ENCODE assay signal across 8 cellular contexts in the genomic region with DNA sequence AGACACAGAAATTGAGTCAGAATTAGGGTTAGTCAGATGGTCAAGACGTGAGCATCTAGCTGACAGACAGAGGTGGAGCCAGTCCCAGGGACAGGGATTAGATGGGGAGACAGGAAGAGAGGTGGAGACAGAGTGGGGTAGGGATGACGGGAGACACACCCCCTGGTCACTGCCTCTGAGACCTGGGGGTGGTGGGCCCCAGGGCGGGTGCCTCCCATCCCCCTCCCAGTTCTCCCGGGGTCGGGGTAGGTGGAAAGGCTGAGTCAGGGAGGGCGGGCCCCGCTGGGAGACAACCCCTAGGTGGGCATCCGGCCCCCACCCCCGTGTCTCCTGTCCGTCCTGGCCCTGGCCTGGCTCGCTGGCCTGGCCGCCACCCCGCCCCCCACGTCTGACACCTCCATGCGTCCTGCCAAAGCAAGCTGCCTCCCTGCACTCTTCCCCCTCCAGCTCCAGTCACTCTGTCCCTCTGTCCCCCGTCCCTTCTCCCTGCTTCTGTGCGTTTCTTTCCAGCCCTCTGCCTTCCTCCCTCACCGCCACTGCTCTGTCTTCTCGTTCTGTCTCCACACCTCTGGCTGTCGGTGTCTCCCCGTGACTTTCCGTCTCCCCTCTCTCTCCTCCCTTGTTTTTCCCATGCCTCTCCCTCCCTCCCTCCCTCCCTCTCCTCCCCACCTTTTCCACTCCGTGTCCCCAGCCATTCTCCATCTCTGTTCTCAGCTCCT. TPM values are rescaled to one million over a fixed set of nuclear protein-coding genes. Genes with fewer than 3 reads are reported as not detected.
DNase-seq lines count a peak whose midpoint lies in the region; ATAC-seq and TF ChIP-seq lines count a peak whose summit lies in the region.

No MANE protein-coding gene starts in this region.

- H3K79me2 ChIP-seq in KMS-11 (ENCODE audit: insufficient read depth, low read depth) = peaks cover 11% of the 10 kb centered on the region

- no peak overlapping the region for H3K4me2 ChIP-seq in KMS-11

- no peak overlapping the region for H2AFZ ChIP-seq in KMS-11 (ENCODE audit: low read depth)

- no peaks in the 10 kb centered on the region for H3K27me3 Mint-ChIP-seq in CD4-positive, CD25-positive, alpha-beta regulatory T cell
- H3K27me3 Mint-ChIP-seq in stimulated activated memory B cell treated with anti-CD40 and anti-IgM and Interleukin-4, amounts not matched to agents 10 μg/mL and 1 μg/mL and 100 μg/mL, for 72 hours = no peaks in the 10 kb centered on the region

- no peaks in the 10 kb centered on the region for H3K9me3 Mint-ChIP-seq in CD4-positive, CD25-positive, alpha-beta regulatory T cell
- no peaks in the 10 kb centered on the region for H3K9me3 Mint-ChIP-seq in stimulated activated memory B cell treated with anti-CD40 and anti-IgM and Interleukin-4, amounts not matched to agents 10 μg/mL and 1 μg/mL and 100 μg/mL, for 72 hours

- WGBS in body of pancreas, 2 donors = 3 to 8% methylated on average over 19 to 23 of the region's 23 CpGs

- TF ChIP-seq CTCF in KMS-11 (conservative IDR thresholded peaks at IDR 0.05; ENCODE audit: low read depth, low read length) = no peak
- TF ChIP-seq CTCF in body of pancreas (IDR thresholded peaks at IDR 0.05) = no peak

- peak in 2 of 3 donors; percentile 16 for TF ChIP-seq POLR2A in body of pancreas (IDR thresholded peaks at IDR 0.05)

- no peak overlapping the region for H3K4me3 ChIP-seq in CD4-positive, CD25-positive, alpha-beta regulatory T cell (ENCODE audit: low read depth, low read length)
- no peak overlapping the region for H3K4me3 ChIP-seq in KMS-11 (IDR thresholded peaks at IDR 0.05; ENCODE audit: insufficient read depth, low read depth, low read length)
- H3K4me3 ChIP-seq in body of pancreas = no peak overlapping the region

- intact Hi-C loops in body of pancreas (cut with DNase I) = loop anchor here (10.0 kb wide), 1 partner anchor 110 kb away; a partner anchor contains a TSS

- H3K9ac ChIP-seq in KMS-11 = no peak overlapping the region

- DNase-seq in CD4-positive, CD25-positive, alpha-beta regulatory T cell = no peak
- DNase-seq in body of pancreas (peak; percentile 54 to 62 (median 62)), iris pigment epithelial cell (ENCODE audit: low read depth) (peak; percentile 87), COLO829 (ENCODE audit: low spot score) (no peak), putamen (ENCODE audit: low spot score) (no peak), NCI-H748 (lab: John Stamatoyannopoulos, UW; ENCODE audit: unreplicated experiment) (no peak)

- no peaks in the 10 kb centered on the region for H3K9me3 ChIP-seq in CD4-positive, CD25-positive, alpha-beta regulatory T cell (ENCODE audit: control insufficient read depth in 2 of 2, low read length in 2 of 2)
- H3K9me3 ChIP-seq in body of pancreas = no peaks in the 10 kb centered on the region

- H3K27ac ChIP-seq in CD4-positive, CD25-positive, alpha-beta regulatory T cell (ENCODE audit: insufficient read depth, low read length, poor library complexity, severe bottlenecking) = peak overlapping the region; percentile 85
- peak overlapping the region; percentile 5; the same call in 1 of the 2 replicates for H3K27ac ChIP-seq in KMS-11
- peak overlapping the region in 3 of 4 donors; percentile 44 to 65 (median 62) for H3K27ac ChIP-seq in body of pancreas

- H3K36me3 Mint-ChIP-seq in CD4-positive, CD25-positive, alpha-beta regulatory T cell = peaks cover 9% of the 10 kb centered on the region
- peaks cover 25% of the 10 kb centered on the region for H3K36me3 Mint-ChIP-seq in stimulated activated memory B cell treated with anti-CD40 and anti-IgM and Interleukin-4, amounts not matched to agents 10 μg/mL and 1 μg/mL and 100 μg/mL, for 72 hours

- peaks cover 40% of the 10 kb centered on the region for H3K4me1 ChIP-seq in CD4-positive, CD25-positive, alpha-beta regulatory T cell (ENCODE audit: control insufficient read depth, insufficient read depth, low read length, poor library complexity, severe bottlenecking)
- H3K4me1 ChIP-seq in KMS-11 (ENCODE audit: low read depth, poor library complexity, severe bottlenecking) (peaks cover 41% of the 10 kb centered on the region), body of pancreas (peaks cover 46% of the 10 kb centered on the region)

- no peaks in the 10 kb centered on the region for H3K27me3 ChIP-seq in CD4-positive, CD25-positive, alpha-beta regulatory T cell (ENCODE audit: control insufficient read depth, insufficient read depth, low read length)
- no peaks in the 10 kb centered on the region for H3K27me3 ChIP-seq in KMS-11 (ENCODE audit: insufficient read depth, low read depth)
- H3K27me3 ChIP-seq in body of pancreas = no peaks in the 10 kb centered on the region

- H4K20me1 ChIP-seq in KMS-11 (ENCODE audit: insufficient read depth) = no peaks in the 10 kb centered on the region

- peaks cover 14 to 51% (median 38%) of the 10 kb centered on the region in 4 donors for H3K4me1 Mint-ChIP-seq in CD4-positive, CD25-positive, alpha-beta regulatory T cell
- H3K4me1 Mint-ChIP-seq in stimulated activated memory B cell treated with anti-CD40 and anti-IgM and Interleukin-4, amounts not matched to agents 10 μg/mL and 1 μg/mL and 100 μg/mL, for 72 hours = peaks cover 79% of the 10 kb centered on the region

- peak overlapping the region in 3 of 4 donors; percentile 38 to 66 (median 63) for H3K4me3 Mint-ChIP-seq in CD4-positive, CD25-positive, alpha-beta regulatory T cell
- peak overlapping the region; percentile 35 for H3K4me3 Mint-ChIP-seq in stimulated activated memory B cell treated with anti-CD40 and anti-IgM and Interleukin-4, amounts not matched to agents 10 μg/mL and 1 μg/mL and 100 μg/mL, for 72 hours

- H3K27ac Mint-ChIP-seq in CD4-positive, CD25-positive, alpha-beta regulatory T cell = peak overlapping the region; percentile 79 to 91 (median 84)
- H3K27ac Mint-ChIP-seq in stimulated activated memory B cell treated with anti-CD40 and anti-IgM and Interleukin-4, amounts not matched to agents 10 μg/mL and 1 μg/mL and 100 μg/mL, for 72 hours = peak overlapping the region; percentile 80

- ATAC-seq in CD4-positive, CD25-positive, alpha-beta regulatory T cell (ENCODE audit: low read depth in 2 of 2) = no peak
- no peak for ATAC-seq in body of pancreas
- ATAC-seq in stimulated activated memory B cell treated with anti-CD40 and anti-IgM and Interleukin-4, amounts not matched to agents 10 μg/mL and 1 μg/mL and 100 μg/mL, for 72 hours = no peak

- H3K36me3 ChIP-seq in CD4-positive, CD25-positive, alpha-beta regulatory T cell (ENCODE audit: control insufficient read depth, insufficient read depth, low read length) = peaks cover 33% of the 10 kb centered on the region
- H3K36me3 ChIP-seq in KMS-11 (ENCODE audit: insufficient read depth) (no peaks in the 10 kb centered on the region; the same call in 1 of the 2 replicates), body of pancreas (replicated peaks in 1 of 2; ENCODE audit: insufficient read depth in 1 of 2, low read depth in 2 of 2) (peaks cover 0 to 2% of the 10 kb centered on the region in 2 donors)

RNA-seq across cellular contexts. Expression of a gene that starts 15.1 kb away (rescaled TPM):
- total RNA-seq in CD4-positive, CD25-positive, alpha-beta regulatory T cell = 43.7 TPM
- 10 to 100 TPM; 17.7 to 21.8 (median 19.6) TPM for polyA plus RNA-seq in CD4-positive, CD25-positive, alpha-beta regulatory T cell
- total RNA-seq in body of pancreas = 10 to 100 TPM; 10.6 to 11.2 TPM

RNA-seq across cellular contexts. Expression of a gene that starts 28.6 kb away (rescaled TPM):
- total RNA-seq in CD4-positive, CD25-positive, alpha-beta regulatory T cell = 414 TPM
- 10 to 100 TPM; 31.6 to 51.8 (median 46.9) TPM for polyA plus RNA-seq in CD4-positive, CD25-positive, alpha-beta regulatory T cell
- total RNA-seq in body of pancreas = 10 to 100 TPM in 1 of 2 donors, 1 to 10 TPM in 1; 7.8 to 17.1 TPM

RNA-seq across cellular contexts. Expression of a gene that starts 38.9 kb away (rescaled TPM):
- 22.3 TPM for total RNA-seq in CD4-positive, CD25-positive, alpha-beta regulatory T cell
- 10 to 100 TPM; 23.9 to 28.4 (median 24.3) TPM for polyA plus RNA-seq in CD4-positive, CD25-positive, alpha-beta regulatory T cell
- total RNA-seq in body of pancreas = 1 to 10 TPM in 1 of 2 donors, under 1 TPM in 1; 0.52 to 5.3 TPM

RNA-seq across cellular contexts. Expression of a gene that starts 51.3 kb away (rescaled TPM):
- total RNA-seq in CD4-positive, CD25-positive, alpha-beta regulatory T cell = 12.4 TPM
- polyA plus RNA-seq in CD4-positive, CD25-positive, alpha-beta regulatory T cell = 1 to 10 TPM; 2.0 to 7.5 (median 4.0) TPM
- 10 to 100 TPM in 1 of 2 donors, 1 to 10 TPM in 1; 7.5 to 15.5 TPM for total RNA-seq in body of pancreas

Comparison
In these comparisons a context has a peak if more than half of its experiments do, and no peak if none do; other contexts are left out.
1. DNase-seq: peak in body of pancreas (4 of 4) and iris pigment epithelial cell (single experiment); none in CD4-positive, CD25-positive, alpha-beta regulatory T cell (0 of 3), COLO829 (single experiment), putamen (single experiment) and NCI-H748 (single experiment).
2. H3K27ac ChIP-seq: peak in every context shown above with its lines; median percentile 85 in CD4-positive, CD25-positive, alpha-beta regulatory T cell; 62 in body of pancreas; 5 in KMS-11.
3. RNA of a gene that starts 28.6 kb away (total RNA-seq): 414 TPM in CD4-positive, CD25-positive, alpha-beta regulatory T cell (single experiment); 7.8 to 17.1 TPM in body of pancreas; every median in the first group is over 10 times any median in the second.